22 cellular contexts compared by ENCODE assay signal in the genomic region with DNA sequence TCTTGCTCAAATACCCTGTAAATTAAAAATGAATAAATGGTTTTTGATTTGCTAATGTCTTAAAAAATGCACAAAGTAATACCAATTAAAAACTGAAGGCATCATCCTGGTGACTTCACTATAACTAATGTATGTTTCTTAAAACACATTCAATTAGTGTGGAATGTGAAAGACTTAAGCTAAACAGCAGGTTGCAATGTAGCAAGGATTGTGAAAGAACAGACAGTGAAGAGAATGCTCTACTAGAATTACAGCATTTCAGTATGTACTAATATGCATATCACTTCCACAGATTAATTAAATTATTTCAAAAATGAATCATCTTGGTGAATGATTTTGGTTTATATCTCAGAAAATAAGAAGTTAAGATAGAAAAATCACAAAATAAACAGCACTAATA. TPM values are rescaled to one million over a fixed set of nuclear protein-coding genes. Genes with fewer than 3 reads are reported as not detected.
DNase-seq lines count a peak whose midpoint lies in the region; ATAC-seq, FAIRE-seq and TF ChIP-seq lines count a peak whose summit lies in the region.
"Had no signal": no experiment of that assay in that cellular context is flagged by ENCODE, and none has a peak within 500 bp of the region (broad histone marks: within the 10 kb centered on the region; RNA-seq: fewer than 3 reads in every experiment).

No MANE protein-coding gene starts in this region.

- H4K91ac ChIP-seq in IMR-90 (ENCODE audit: insufficient read depth, low read depth, low read length), result no peak overlapping the region
- H4K91ac ChIP-seq in H1 (replicated peaks; ENCODE audit: insufficient read length, low read length), result no peak overlapping the region

- TF ChIP-seq CTCF in IMR-90 (conservative IDR thresholded peaks at IDR 0.05; ENCODE audit: low read depth, low read length) (no peak), H1 (IDR thresholded peaks at IDR 0.05; ENCODE audit: control extremely low read depth in 1 of 3, insufficient read depth in 1 of 3, low read depth in 1 of 3, low read length in 3 of 3) (no peak), endothelial cell (IDR thresholded peaks at IDR 0.05; ENCODE audit: unreplicated experiment) (no peak)

- H2AFZ ChIP-seq in IMR-90 (replicated peaks; ENCODE audit: low read length, poor library complexity) (no peak overlapping the region), H1 (ENCODE audit: low read length) (no peak overlapping the region)
- H2AFZ ChIP-seq: GM23248 had no signal

- H3K23me2 ChIP-seq in H1 (ENCODE audit: low read depth, low read length), result no peaks in the 10 kb centered on the region

- H3K27me3 ChIP-seq in IMR-90 (ENCODE audit: control insufficient read depth, insufficient read depth, low read length) (no peaks in the 10 kb centered on the region), H1 (replicated peaks in 1 of 4; ENCODE audit: control insufficient read depth in 3 of 4, extremely low read depth in 1 of 4, insufficient read depth in 3 of 4, low read length in 3 of 4) (no peaks in the 10 kb centered on the region)
- H3K27me3 ChIP-seq: BLaER1 had no signal

- H3K4me1 ChIP-seq in IMR-90 (ENCODE audit: control insufficient read depth, insufficient read depth, low read length), result no peaks in the 10 kb centered on the region; the same call in 1 of the 2 replicates
- no peaks in the 10 kb centered on the region for H3K4me1 ChIP-seq in H1 (replicated peaks in 1 of 4; ENCODE audit: control insufficient read depth in 3 of 4, insufficient read depth in 4 of 4, low read length in 3 of 4)
- H3K4me1 ChIP-seq: BLaER1 had no signal

- TF ChIP-seq EP300 in H1 (IDR thresholded peaks at IDR 0.05; ENCODE audit: borderline replicate concordance in 1 of 2, low read depth in 2 of 2, low read length in 2 of 2), result no peak

- H3K14ac ChIP-seq in IMR-90 (replicated peaks; ENCODE audit: low read depth, low read length) (no peak overlapping the region), H1 (ENCODE audit: insufficient read length) (no peak overlapping the region)

- H3K23ac ChIP-seq in IMR-90 (ENCODE audit: low read depth, low read length) (no peak overlapping the region), H1 (ENCODE audit: insufficient read length) (no peak overlapping the region)

- H4K20me1 ChIP-seq in IMR-90 (ENCODE audit: insufficient read depth, low read length), result peaks cover 6% of the 10 kb centered on the region; the same call in 1 of the 2 replicates
- no peaks in the 10 kb centered on the region for H4K20me1 ChIP-seq in H1 (replicated peaks in 1 of 2; ENCODE audit: control insufficient read depth in 1 of 2, insufficient read depth in 2 of 2, low read length in 2 of 2)
- H4K20me1 ChIP-seq: BLaER1 had no signal

- no TSS peak for BruUV-seq in IMR-90 (replicated peaks; lab: Mats Ljungman, UMichigan)

- no peak overlapping the region for H3K56ac ChIP-seq in IMR-90 (ENCODE audit: extremely low read depth, insufficient read depth, low read length)
- H3K56ac ChIP-seq in H1 (replicated peaks; ENCODE audit: insufficient read length, low read depth, low read length), result no peak overlapping the region

- dilution Hi-C loops in IMR-90 (cut with HindIII; ENCODE audit: low sequenced_read_pairs, unreplicated experiment), result no loop called here

- no peak for TF ChIP-seq POLR2A in IMR-90 (IDR thresholded peaks at IDR 0.05; ENCODE audit: low read depth, low read length)
- no peak for TF ChIP-seq POLR2A in H1 (IDR thresholded peaks at IDR 0.05; ENCODE audit: control extremely low read depth in 1 of 2, low read depth in 2 of 2, low read length in 2 of 2)

- DNase-seq in GM19239 (ENCODE audit: insufficient read length, low spot score) (no peak), IMR-90 (no peak), H1 (ENCODE audit: low read depth in 1 of 2, low spot score in 2 of 2) (no peak), NCI-H526 (lab: John Stamatoyannopoulos, UW) (no peak), C1 segment of cervical spinal cord (lab: John Stamatoyannopoulos, UW) (no peak), endothelial cell (ENCODE audit: low spot score) (no peak)
- DNase-seq: ACHN; AML-193; Calu3; CD8-positive, alpha-beta T cell; DMS 273 treated with DMSO at 0.1 percent for 48 hours; DMS53; DND-41; GM23248; H9; Kasumi-1; KG1 had no signal

- intact Hi-C loops in IMR-90 (cut with micrococcal nuclease), result no loop called here

- H3K79me2 ChIP-seq in H1 (ENCODE audit: control insufficient read depth in 1 of 2, insufficient read depth in 2 of 2, low read length in 2 of 2), result no peaks in the 10 kb centered on the region

- CTCF ChIA-PET in IMR-90 (lab: Yijun Ruan, JAX), result interaction anchor here (1.3 kb wide), 1 partner anchor 16 kb away, joined by 3 read pairs; no protein-coding TSS in a partner anchor
- CTCF ChIA-PET in H1 (lab: Charles Lee; ENCODE audit: partially characterized antibody), result interaction anchor here (1.2 to 9.2 kb wide), 5 partner anchors 15 to 107 kb away, joined by 3 to 77 read pairs (median 5); no protein-coding TSS in a partner anchor

- no peak overlapping the region for H2BK12ac ChIP-seq in H1 (ENCODE audit: low read depth, low read length)

- H3K9me3 Mint-ChIP-seq in endothelial cell (ENCODE audit: unreplicated experiment), result no peaks in the 10 kb centered on the region
- H3K9me3 Mint-ChIP-seq: CD8-positive, alpha-beta T cell; H9; IgD-negative memory B cell had no signal

- in situ Hi-C loops in IMR-90 (cut with MboI; ENCODE audit: low sequenced_read_pairs), result no loop called here

- POLR2A ChIA-PET in IMR-90 (lab: Charles Lee; ENCODE audit: unreplicated experiment), result no interaction called here
- POLR2A ChIA-PET in H1 (lab: Charles Lee; ENCODE audit: partially characterized antibody), result no interaction called here

- no peaks in the 10 kb centered on the region for H3K4me1 Mint-ChIP-seq in endothelial cell (ENCODE audit: unreplicated experiment)

- H4K8ac ChIP-seq in IMR-90 (ENCODE audit: low read depth in 2 of 2, low read length in 2 of 2) (no peak overlapping the region), H1 (ENCODE audit: extremely low read depth, insufficient read depth, low read length) (no peak overlapping the region)

- H3K9ac ChIP-seq in IMR-90 (ENCODE audit: low read depth, low read length), result no peak overlapping the region
- no peak overlapping the region for H3K9ac ChIP-seq in H1 (replicated peaks in 1 of 4; ENCODE audit: extremely low read depth in 1 of 4, low read depth in 3 of 4, low read length in 3 of 4)
- H3K9ac ChIP-seq: BLaER1, GM23248 had no signal

- H2BK15ac ChIP-seq in IMR-90 (ENCODE audit: low read depth, low read length), result no peak overlapping the region
- H2BK15ac ChIP-seq in H1 (ENCODE audit: low read length), result no peak overlapping the region

- H3K4me3 Mint-ChIP-seq in endothelial cell (ENCODE audit: unreplicated experiment), result no peak overlapping the region
- H3K4me3 Mint-ChIP-seq: CD8-positive, alpha-beta T cell; H9; IgD-negative memory B cell had no signal

- H3K18ac ChIP-seq in IMR-90 (ENCODE audit: low read depth, low read length), result no peak overlapping the region
- no peak overlapping the region for H3K18ac ChIP-seq in H1 (ENCODE audit: extremely low read depth, low read length)

- H4K5ac ChIP-seq in IMR-90 (ENCODE audit: low read depth, low read length), result no peak overlapping the region
- H4K5ac ChIP-seq in H1 (ENCODE audit: insufficient read length, low read depth, low read length), result no peak overlapping the region

- H3K36me3 Mint-ChIP-seq in endothelial cell (ENCODE audit: low read depth, unreplicated experiment), result no peaks in the 10 kb centered on the region

- H3K4ac ChIP-seq in IMR-90 (ENCODE audit: low read depth, low read length), result no peak overlapping the region
- H3K4ac ChIP-seq in H1 (replicated peaks; ENCODE audit: insufficient read length, low read depth, low read length), result no peak overlapping the region

- H3K36me3 ChIP-seq in IMR-90 (ENCODE audit: control insufficient read depth, insufficient read depth, low read length), result peaks cover 9% of the 10 kb centered on the region
- H3K36me3 ChIP-seq in H1 (ENCODE audit: control insufficient read depth in 2 of 4, insufficient read depth in 4 of 4, low read length in 3 of 4), result peaks cover 0 to 6% (median 0%) of the 10 kb centered on the region in 4 experiments; a peak in 1 of 8 replicates

- H3K27ac ChIP-seq in IMR-90 (ENCODE audit: insufficient read depth, low read length) (no peak overlapping the region), H1 (ENCODE audit: low read depth, low read length) (no peak overlapping the region)
- H3K27ac ChIP-seq: BLaER1, GM23248 had no signal

- H3K27me3 Mint-ChIP-seq in endothelial cell (ENCODE audit: unreplicated experiment), result no peaks in the 10 kb centered on the region
- H3K27me3 Mint-ChIP-seq: IgD-negative memory B cell had no signal

- H3K9me3 ChIP-seq in IMR-90 (ENCODE audit: control insufficient read depth, insufficient read depth, low read length) (no peaks in the 10 kb centered on the region), H1 (ENCODE audit: insufficient read depth in 2 of 2, low read depth in 1 of 2, low read length in 1 of 2) (no peaks in the 10 kb centered on the region)
- H3K9me3 ChIP-seq: BLaER1 had no signal

- ATAC-seq in IMR-90 (ENCODE audit: low read depth), result no peak
- ATAC-seq: CD8-positive, alpha-beta T cell had no signal

- H2BK120ac ChIP-seq in IMR-90 (ENCODE audit: low read depth, low read length), result no peak overlapping the region
- H2BK120ac ChIP-seq in H1 (replicated peaks; ENCODE audit: low read depth, low read length), result no peak overlapping the region

- H2AK5ac ChIP-seq in IMR-90 (ENCODE audit: low read depth, low read length) (no peak overlapping the region), H1 (ENCODE audit: low read depth, low read length) (no peak overlapping the region)

- TF ChIP-seq RAD21 in IMR-90 (IDR thresholded peaks at IDR 0.05; ENCODE audit: low read length) (no peak), H1 (IDR thresholded peaks at IDR 0.05 in 1 of 2, conservative IDR thresholded peaks at IDR 0.05 in 1 of 2; ENCODE audit: low read depth in 2 of 2, low read length in 2 of 2) (no peak)

- H2AK9ac ChIP-seq in IMR-90 (replicated peaks; ENCODE audit: low read depth, low read length, poor library complexity), result no peak overlapping the region

- peaks cover 0 to 6% of the 10 kb centered on the region in 2 experiments; a peak in 2 of 4 replicates for H3K79me1 ChIP-seq in IMR-90 (ENCODE audit: low read depth in 1 of 2, low read length in 2 of 2)
- H3K79me1 ChIP-seq in H1 (ENCODE audit: low read depth, low read length), result no peaks in the 10 kb centered on the region

- FAIRE-seq in GM19239 (lab: Jason Lieb, UNC), result peak; percentile 54
- no peak for FAIRE-seq in H1 (lab: Jason Lieb, UNC)
- FAIRE-seq: G401.6, GM12891, HTR-8/SVneo had no signal

- H2BK5ac ChIP-seq in IMR-90 (ENCODE audit: low read depth, low read length, poor library complexity, severe bottlenecking), result no peak overlapping the region
- H2BK5ac ChIP-seq in H1 (ENCODE audit: low read depth, low read length), result no peak overlapping the region

- H3K4me2 ChIP-seq in IMR-90 (ENCODE audit: low read depth, low read length), result no peak overlapping the region
- no peak overlapping the region for H3K4me2 ChIP-seq in H1 (ENCODE audit: insufficient read depth in 1 of 2, low read depth in 2 of 2, low read length in 2 of 2)
- H3K4me2 ChIP-seq: BLaER1 had no signal

- H3K4me3 ChIP-seq in IMR-90 (ENCODE audit: insufficient read depth, low read depth, low read length) (no peak overlapping the region), H1 (ENCODE audit: extremely low read depth in 1 of 4, insufficient read depth in 2 of 4, low read depth in 3 of 4, low read length in 4 of 4) (no peak overlapping the region)
- H3K4me3 ChIP-seq: BLaER1, GM23248 had no signal

- no peak overlapping the region for H3K27ac Mint-ChIP-seq in endothelial cell (ENCODE audit: unreplicated experiment)
- H3K27ac Mint-ChIP-seq: CD8-positive, alpha-beta T cell; H9; IgD-negative memory B cell had no signal

- H3K9me1 ChIP-seq in IMR-90 (ENCODE audit: insufficient read depth, low read length), result 0 out of 2 replicates have a peak, but pooled peaks cover 6% of the 10 kb centered on the region

- H2BK20ac ChIP-seq in IMR-90 (ENCODE audit: low read depth, low read length), result no peak overlapping the region
- H2BK20ac ChIP-seq in H1 (ENCODE audit: low read length), result no peak overlapping the region

RNA-seq across cellular contexts. Expression of a gene that starts 56.4 kb away (rescaled TPM):
- total RNA-seq in IMR-90 (2012; rRNA removed) (0.18 and 0.28 TPM in 2 replicates), endothelial cell (ENCODE audit: unreplicated experiment) (1.5 TPM)
- polyA plus RNA-seq in IMR-90 (2012; rRNA removed) (0.03 and 0.05 TPM in 2 replicates), H1 (2011; rRNA removed) (0.80 and 0.85 TPM in 2 replicates)
- polyA plus RNA-seq in IMR-90 (2012; cell fraction: cytosol; rRNA removed), result 0.03 and 0.07 TPM in 2 replicates
- 0.07 and 0.15 TPM in 2 replicates for polyA plus RNA-seq in IMR-90 (2012; cell fraction: nucleus; rRNA removed; ENCODE audit: low replicate concordance)
- 4.9 and 5.7 TPM in 2 replicates for total RNA-seq in H1 (2021; fragmentation: NEBNext Ultra II Directional; extraction: Animal tissue kit (Norgen Biotek cat#: 25700))
- 1.6 TPM for polyA plus RNA-seq in H1 (2011; cell fraction: cytosol; rRNA removed)
- 3.3 TPM for polyA plus RNA-seq in H1 (2011; cell fraction: nucleus; rRNA removed)
- polyA plus RNA-seq in H1 (2012, experiment 1 of 2), result 1.7 to 3.9 TPM (median 2.8 TPM) in 4 replicates
- polyA plus RNA-seq in H1 (2012, experiment 2 of 2), result 1.1 TPM
- 1.1 TPM for polyA plus RNA-seq in H1 (2013, experiment 1 of 2)
- polyA plus RNA-seq in H1 (2013, experiment 2 of 2), result 0.96 TPM
- polyA minus RNA-seq in H1 (2011; rRNA and poly(A)+ RNA removed), result 2.1 and 3.0 TPM in 2 replicates
- polyA minus RNA-seq in H1 (2011; cell fraction: cytosol; rRNA and poly(A)+ RNA removed), result 2.3 TPM
- polyA minus RNA-seq in H1 (2011; cell fraction: nucleus; rRNA and poly(A)+ RNA removed), result 3.0 TPM
- total RNA-seq: GM23248 had no signal
